In genomic region chr1:228514421-228514820, GRCh38 we compare ENCODE assay signal across 1 cellular context.
TF ChIP-seq lines count a peak whose summit lies in the region.

No MANE protein-coding gene starts in this region.

TF ChIP-seq in K562, 482 proteins besides CTCF, POLR2A, EP300 and RAD21 (continued from another document and continues in another):
- no peak for TF ChIP-seq ZFP91 (CRISPR knock-in tag; IDR thresholded peaks at IDR 0.05)
- no peak for TF ChIP-seq ETS2 (tag; IDR thresholded peaks at IDR 0.05; ENCODE audit: borderline replicate concordance, poor library complexity, severe bottlenecking)
- TF ChIP-seq ZNF780A (CRISPR knock-in tag; IDR thresholded peaks at IDR 0.05), result no peak
- TF ChIP-seq CUX1 (CRISPR knock-in tag; IDR thresholded peaks at IDR 0.05), result no peak
- TF ChIP-seq ZNF407 (IDR thresholded peaks at IDR 0.05; ENCODE audit: low read depth), result no peak
- TF ChIP-seq MLLT1 (IDR thresholded peaks at IDR 0.05), result peak in 1 of 2 experiments; percentile 18; a peak in 1 of 4 replicates
- no peak for TF ChIP-seq EP400 (IDR thresholded peaks at IDR 0.05)
- TF ChIP-seq IRF9 (tag; IDR thresholded peaks at IDR 0.05), result no peak
- TF ChIP-seq BACH1 (tag; IDR thresholded peaks at IDR 0.05), result no peak
- no peak for TF ChIP-seq ZNF408 (CRISPR knock-in tag; IDR thresholded peaks at IDR 0.05; ENCODE audit: low read depth)
- TF ChIP-seq FOXK2 (conservative IDR thresholded peaks at IDR 0.05 in 1 of 2, IDR thresholded peaks at IDR 0.05 in 1 of 2; ENCODE audit: low read depth in 2 of 2), result no peak
- TF ChIP-seq ZNF436 (CRISPR knock-in tag; IDR thresholded peaks at IDR 0.05), result no peak
- peak in 1 of 3 experiments; percentile 42; a peak in 1 of 6 replicates for TF ChIP-seq ZBTB11 (CRISPR knock-in tag; IDR thresholded peaks at IDR 0.05)
- TF ChIP-seq CEBPB (tag; IDR thresholded peaks at IDR 0.05), result peak; percentile 72
- TF ChIP-seq ZNF766 (CRISPR knock-in tag; conservative IDR thresholded peaks at IDR 0.05), result peak; percentile 57; the same call in 1 of the 2 replicates
- no peak for TF ChIP-seq ZFX (CRISPR knock-in tag; IDR thresholded peaks at IDR 0.05)
- TF ChIP-seq ZEB2 (IDR thresholded peaks at IDR 0.05), result peak; percentile 56; the same call in 1 of the 2 replicates
- TF ChIP-seq RBM15 (IDR thresholded peaks at IDR 0.05; ENCODE audit: insufficient read depth, low read length), result no peak
- no peak for TF ChIP-seq CBX2 (IDR thresholded peaks at IDR 0.05; ENCODE audit: insufficient read depth, low read length, poor library complexity, severe bottlenecking)
- no peak for TF ChIP-seq CHD2 (IDR thresholded peaks at IDR 0.05; ENCODE audit: low read depth, low read length)
- TF ChIP-seq PTTG1 (tag; IDR thresholded peaks at IDR 0.05; ENCODE audit: low read depth), result no peak
- no peak for TF ChIP-seq ZNF75A (CRISPR knock-in tag; IDR thresholded peaks at IDR 0.05)
- TF ChIP-seq HCFC1 (IDR thresholded peaks at IDR 0.05; ENCODE audit: low read depth, low read length), result no peak
- no peak for TF ChIP-seq SREBF1 (IDR thresholded peaks at IDR 0.05; ENCODE audit: borderline replicate concordance, low read depth, low read length)
- peak; percentile 64 for TF ChIP-seq NCOR1 (IDR thresholded peaks at IDR 0.05)
- TF ChIP-seq MCM5 (IDR thresholded peaks at IDR 0.05; ENCODE audit: low read depth), result no peak
- peak; percentile 39; the same call in 1 of the 2 replicates for TF ChIP-seq MTA2 (IDR thresholded peaks at IDR 0.05; ENCODE audit: low read depth)
- TF ChIP-seq U2AF2 (optimal IDR thresholded peaks at IDR 0.05; ENCODE audit: low read depth, low read length), result no peak
- peak in 1 of 2 experiments; percentile 61; a peak in 2 of 4 replicates for TF ChIP-seq KDM1A (IDR thresholded peaks at IDR 0.05)
- 0 out of 2 replicates have a peak, but pooled peaks have one; percentile 52 for TF ChIP-seq HDAC2 (IDR thresholded peaks at IDR 0.05)
- TF ChIP-seq SAFB2 (IDR thresholded peaks at IDR 0.05; ENCODE audit: borderline replicate concordance, low read depth, low read length, severe bottlenecking), result no peak
- TF ChIP-seq ZBTB9 (CRISPR knock-in tag; IDR thresholded peaks at IDR 0.05), result no peak
- peak; percentile 77 for TF ChIP-seq HES1 (IDR thresholded peaks at IDR 0.05; ENCODE audit: low read depth)
- no peak; the same call in 1 of the 2 replicates for TF ChIP-seq DIDO1 (tag; IDR thresholded peaks at IDR 0.05; ENCODE audit: low read depth)
- no peak for TF ChIP-seq ZNF589 (CRISPR knock-in tag; IDR thresholded peaks at IDR 0.05; ENCODE audit: low read depth)
- no peak for TF ChIP-seq DACH1 (IDR thresholded peaks at IDR 0.05; ENCODE audit: partially characterized antibody)
- peak; percentile 86 for TF ChIP-seq CBFA2T3 (IDR thresholded peaks at IDR 0.05)
- TF ChIP-seq TCFL5 (CRISPR knock-in tag; conservative IDR thresholded peaks at IDR 0.05), result no peak
- no peak for TF ChIP-seq RBM17 (IDR thresholded peaks at IDR 0.05; ENCODE audit: borderline replicate concordance, low read depth, low read length)
